ENCODE assay signal across 1 cellular context in genomic region chr9:116687762-116688160, GRCh38.
TF ChIP-seq lines count a peak whose summit lies in the region.

No MANE protein-coding gene starts in this region.

TF ChIP-seq in K562, 482 proteins besides CTCF, POLR2A, EP300 and RAD21 (continued from another document):
- TF ChIP-seq ZBTB11 (CRISPR knock-in tag; IDR thresholded peaks at IDR 0.05): no peak
- TF ChIP-seq ZNF41 (CRISPR knock-in tag; conservative IDR thresholded peaks at IDR 0.05): no peak
- TF ChIP-seq L3MBTL2 (IDR thresholded peaks at IDR 0.05): peak; percentile 63
- no peak for TF ChIP-seq ZBTB43 (CRISPR knock-in tag; IDR thresholded peaks at IDR 0.05)
- TF ChIP-seq ZNF324 (CRISPR knock-in tag; IDR thresholded peaks at IDR 0.05): no peak
- TF ChIP-seq ZNF175 (CRISPR knock-in tag; IDR thresholded peaks at IDR 0.05; ENCODE audit: low read depth): no peak
- no peak for TF ChIP-seq KHSRP (IDR thresholded peaks at IDR 0.05)
- TF ChIP-seq KDM1A (IDR thresholded peaks at IDR 0.05): peak; percentile 48 to 50; a peak in 2 of 4 replicates
- no peak for TF ChIP-seq ZNF347 (CRISPR knock-in tag; IDR thresholded peaks at IDR 0.05; ENCODE audit: low read depth)
